Comparison of ENCODE assay signal across 8 cellular contexts in genomic region chr1:82161651-82162238, GRCh38.
A peak's percentile ranks its signal among the peaks of the same experiment; 100 is the strongest.
DNase-seq lines count a peak whose midpoint lies in the region; ATAC-seq, FAIRE-seq and TF ChIP-seq lines count a peak whose summit lies in the region.

No MANE protein-coding gene starts in this region.

- CTCF ChIA-PET in A549 (lab: Yijun Ruan, JAX) (no interaction called here), HEK293 (lab: Yijun Ruan, JAX) (interaction anchor here (0.6 kb wide), 1 partner anchor 137 kb away, joined by 5 read pairs; no protein-coding TSS in a partner anchor)

- peak overlapping the region; percentile 41; the same call in 2 of the 3 replicates for H3K4me2 ChIP-seq in A549

- no peak for ATAC-seq in A549
- no peak; the same call in 2 of the 3 replicates for ATAC-seq in SK-N-SH treated with all-trans-retinoic acid at 6 μM for 48 hours
- no peak for ATAC-seq in GM21717 (IDR thresholded peaks at IDR 0.05; ENCODE audit: unreplicated experiment)

- H3K27ac ChIP-seq in A549: no peak overlapping the region
- H3K27ac ChIP-seq in HEK293 (ENCODE audit: extremely low read depth, low read depth, low read length): no peak overlapping the region

- WGBS in A549 (ENCODE audit: missing lambda C conversion rate): 41% methylated on average over 10 of the region's 10 CpGs

- no peak for TF ChIP-seq CTCF in A549 (IDR thresholded peaks at IDR 0.05)
- TF ChIP-seq CTCF in HEK293 (tag by site-specific recombination; IDR thresholded peaks at IDR 0.05): no peak

- DNase-seq in A549 (ENCODE audit: low read depth in 1 of 2, low spot score in 1 of 2) (no peak), SHP77 treated with DMSO at 0.1 percent for 48 hours (lab: John Stamatoyannopoulos, UW) (peak; percentile 18), left kidney (ENCODE audit: low read depth, low spot score) (peak; percentile 62), GM12891 (ENCODE audit: insufficient read length, low spot score) (no peak)
- DNase-seq in activated CD4-positive, alpha-beta T cell treated with anti-CD3 and anti-CD28 coated beads for 48 hours: no peak

- no peak for FAIRE-seq in A549 (lab: Jason Lieb, UNC)
- no peak for FAIRE-seq in GM12891 (lab: Jason Lieb, UNC)

- POLR2A ChIA-PET in A549 (lab: Yijun Ruan, JAX): no interaction called here
- POLR2A ChIA-PET in HEK293 (lab: Yijun Ruan, JAX): no interaction called here

- H3K4me3 ChIP-seq in A549 (no peak overlapping the region), HEK293 (ENCODE audit: low read depth, low read length) (no peak overlapping the region)

- peaks cover 6% of the 10 kb centered on the region; the same call in 1 of the 3 replicates for H3K4me1 ChIP-seq in A549
- H3K4me1 ChIP-seq in HEK293 (ENCODE audit: control insufficient read depth, insufficient read depth, low read length): no peaks in the 10 kb centered on the region

- H3K36me3 ChIP-seq in HEK293 (ENCODE audit: control insufficient read depth in 2 of 2, insufficient read depth in 1 of 2, low read length in 2 of 2): no peaks in the 10 kb centered on the region

- TF ChIP-seq RAD21 in A549 (conservative IDR thresholded peaks at IDR 0.05 in 1 of 2, IDR thresholded peaks at IDR 0.05 in 1 of 2): no peak

- TF ChIP-seq POLR2A in A549 (IDR thresholded peaks at IDR 0.05; ENCODE audit: low read length) (no peak), GM12891 (IDR thresholded peaks at IDR 0.05; ENCODE audit: low read depth, low read length) (no peak)

- H3K9me3 ChIP-seq in A549 (no peaks in the 10 kb centered on the region), HEK293 (ENCODE audit: control insufficient read depth, insufficient read depth, low read depth, low read length) (no peaks in the 10 kb centered on the region)

- TF ChIP-seq EP300 in A549 (IDR thresholded peaks at IDR 0.05): no peak

TF ChIP-seq in A549, 52 proteins besides CTCF, POLR2A, EP300 and RAD21 (continues in another document):
- no peak for TF ChIP-seq REST (IDR thresholded peaks at IDR 0.05)
- TF ChIP-seq EHF (CRISPR knock-in tag; IDR thresholded peaks at IDR 0.05): no peak
- TF ChIP-seq MAFK (IDR thresholded peaks at IDR 0.05; ENCODE audit: partially characterized antibody): no peak

TF ChIP-seq in HEK293, 187 proteins besides CTCF, POLR2A, EP300 and RAD21:
- TF ChIP-seq SP7 (tag by site-specific recombination; IDR thresholded peaks at IDR 0.05) (no peak), PRDM6 (tag by site-specific recombination; IDR thresholded peaks at IDR 0.05) (peak; percentile 75)

TF ChIP-seq in SK-N-SH treated with all-trans-retinoic acid at 6 μM for 48 hours, 23 proteins besides CTCF, POLR2A, EP300 and RAD21:
- no peak for TF ChIP-seq RARB (CRISPR knock-in tag; IDR thresholded peaks at IDR 0.05)
- no peak for TF ChIP-seq ZFP3 (CRISPR knock-in tag; IDR thresholded peaks at IDR 0.05)
- TF ChIP-seq SNAI2 (CRISPR knock-in tag; IDR thresholded peaks at IDR 0.05): no peak
- no peak for TF ChIP-seq OSR1 (CRISPR knock-in tag; IDR thresholded peaks at IDR 0.05)
- TF ChIP-seq POU6F1 (CRISPR knock-in tag; IDR thresholded peaks at IDR 0.05; ENCODE audit: borderline replicate concordance, low read depth): no peak
- TF ChIP-seq ZNF8 (CRISPR knock-in tag; IDR thresholded peaks at IDR 0.05): no peak
- no peak for TF ChIP-seq CREB5 (CRISPR knock-in tag; IDR thresholded peaks at IDR 0.05; ENCODE audit: low read depth)

TF ChIP-seq in GM12891, 5 proteins besides CTCF, POLR2A, EP300 and RAD21:
- TF ChIP-seq PAX5 (IDR thresholded peaks at IDR 0.05; ENCODE audit: insufficient read depth, low read length, severe bottlenecking): no peak

Comparison
In these comparisons a context has a peak if more than half of its experiments do, and no peak if none do; other contexts are left out.
1. DNase-seq: peak in SHP77 treated with DMSO at 0.1 percent for 48 hours (single experiment) and left kidney (single experiment); none in A549 (0 of 2), activated CD4-positive, alpha-beta T cell treated with anti-CD3 and anti-CD28 coated beads for 48 hours (single experiment) and GM12891 (single experiment).